1 cellular context compared by ENCODE assay signal in genomic region chr6:158168054-158168303, GRCh38.
TF ChIP-seq lines count a peak whose summit lies in the region.

Gene SERAC1, minus strand, starts transcription at chr6:158168262. Its CDS starts 9,899 bp downstream, at chr6:158158363.

TF ChIP-seq in H1, 55 proteins besides CTCF, POLR2A, EP300 and RAD21 (continued from another document):
- no peak for TF ChIP-seq ATF2 (IDR thresholded peaks at IDR 0.05; ENCODE audit: low read length)
- TF ChIP-seq BACH1 (IDR thresholded peaks at IDR 0.05; ENCODE audit: low read length), result no peak
- no peak for TF ChIP-seq SIRT6 (IDR thresholded peaks at IDR 0.05; ENCODE audit: low read length)
- no peak for TF ChIP-seq CEBPB (IDR thresholded peaks at IDR 0.05; ENCODE audit: low read depth, low read length)
- no peak for TF ChIP-seq FOSL1 (IDR thresholded peaks at IDR 0.05; ENCODE audit: insufficient read depth, low read depth, low read length)
- peak; percentile 18 for TF ChIP-seq EZH2 (IDR thresholded peaks at IDR 0.05; ENCODE audit: low read depth, low read length, severe bottlenecking)
- no peak for TF ChIP-seq RFX5 (IDR thresholded peaks at IDR 0.05; ENCODE audit: borderline replicate concordance, low read depth, low read length)
- no peak for TF ChIP-seq GTF2F1 (IDR thresholded peaks at IDR 0.05; ENCODE audit: borderline replicate concordance, low read depth, low read length)
- TF ChIP-seq BCL11A (IDR thresholded peaks at IDR 0.05; ENCODE audit: low read depth in 2 of 2, low read length in 2 of 2), result no peak
- TF ChIP-seq RXRA (IDR thresholded peaks at IDR 0.05; ENCODE audit: insufficient read depth, low read depth, low read length), result no peak
- no peak for TF ChIP-seq SIX5 (IDR thresholded peaks at IDR 0.05; ENCODE audit: low read depth, low read length)
- no peak for TF ChIP-seq ATF3 (IDR thresholded peaks at IDR 0.05; ENCODE audit: insufficient read depth, low read depth, low read length)
- no peak for TF ChIP-seq TBP (IDR thresholded peaks at IDR 0.05; ENCODE audit: low read depth, low read length)
- no peak for TF ChIP-seq TAF7 (optimal IDR thresholded peaks at IDR 0.05; ENCODE audit: borderline replicate concordance, low read depth, low read length)
- TF ChIP-seq ASH2L (IDR thresholded peaks at IDR 0.05; ENCODE audit: low read length), result peak; percentile 81
- TF ChIP-seq POU5F1 (IDR thresholded peaks at IDR 0.05; ENCODE audit: low read depth, low read length), result no peak
- TF ChIP-seq PHF8 (conservative IDR thresholded peaks at IDR 0.05; ENCODE audit: low read depth, low read length), result peak; percentile 50; the same call in 1 of the 2 replicates
- TF ChIP-seq JUND (IDR thresholded peaks at IDR 0.05; ENCODE audit: low read length), result no peak
- no peak for TF ChIP-seq NRF1 (IDR thresholded peaks at IDR 0.05; ENCODE audit: low read depth, low read length)
- no peak for TF ChIP-seq BRCA1 (IDR thresholded peaks at IDR 0.05; ENCODE audit: low read depth, low read length)
- TF ChIP-seq JUN (IDR thresholded peaks at IDR 0.05; ENCODE audit: low read depth, low read length), result no peak
- TF ChIP-seq SRF (IDR thresholded peaks at IDR 0.05; ENCODE audit: low read depth, low read length), result no peak
- TF ChIP-seq TCF12 (IDR thresholded peaks at IDR 0.05; ENCODE audit: low read depth, low read length), result no peak
- TF ChIP-seq YY1 (IDR thresholded peaks at IDR 0.05; ENCODE audit: low read depth, low read length), result no peak
